ENCODE assay signal across 1 cellular context in the genomic region with DNA sequence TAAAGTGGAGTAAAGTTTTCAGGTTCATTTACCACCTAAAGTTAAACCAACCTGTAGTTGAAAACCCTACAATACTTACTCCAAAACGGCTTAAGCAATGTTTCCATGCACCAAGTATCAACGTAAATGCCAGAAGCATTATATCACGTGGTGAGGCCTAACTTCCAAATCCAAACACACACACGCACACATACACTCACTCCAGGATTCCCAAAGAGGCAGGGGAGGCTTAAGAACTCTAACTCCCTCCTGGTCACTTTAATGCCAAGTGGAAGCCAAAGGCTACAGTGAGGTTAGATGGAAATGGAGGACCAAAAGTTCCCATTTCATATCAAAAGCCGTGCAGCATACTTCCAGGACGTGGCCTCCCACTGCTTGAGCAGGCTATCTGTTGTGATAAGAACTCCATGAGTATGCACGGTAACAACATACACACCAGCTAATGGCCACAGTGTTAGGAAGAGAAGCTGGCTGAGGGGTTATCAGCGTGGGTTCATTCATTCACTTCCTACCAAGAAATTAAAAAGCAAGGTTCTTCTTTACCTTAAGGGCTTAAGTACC.
A peak's percentile ranks its signal among the peaks of the same experiment; 100 is the strongest.
TF ChIP-seq lines count a peak whose summit lies in the region.

No MANE protein-coding gene starts in this region.

TF ChIP-seq in K562, 482 proteins besides CTCF, POLR2A, EP300 and RAD21 (continued from another document):
- TF ChIP-seq GABPA (tag; conservative IDR thresholded peaks at IDR 0.05; ENCODE audit: low read depth), result no peak; the same call in 1 of the 2 replicates
- TF ChIP-seq SREBF2 (CRISPR knock-in tag; IDR thresholded peaks at IDR 0.05), result no peak
- TF ChIP-seq HMGN3 (IDR thresholded peaks at IDR 0.05; ENCODE audit: borderline replicate concordance, extremely low read depth, insufficient read length, low read depth, low read length), result no peak
- TF ChIP-seq U2AF1 (optimal IDR thresholded peaks at IDR 0.05; ENCODE audit: low read depth, low read length), result no peak
- no peak for TF ChIP-seq ZNF583 (CRISPR knock-in tag; IDR thresholded peaks at IDR 0.05)
- TF ChIP-seq, protein P1, sequence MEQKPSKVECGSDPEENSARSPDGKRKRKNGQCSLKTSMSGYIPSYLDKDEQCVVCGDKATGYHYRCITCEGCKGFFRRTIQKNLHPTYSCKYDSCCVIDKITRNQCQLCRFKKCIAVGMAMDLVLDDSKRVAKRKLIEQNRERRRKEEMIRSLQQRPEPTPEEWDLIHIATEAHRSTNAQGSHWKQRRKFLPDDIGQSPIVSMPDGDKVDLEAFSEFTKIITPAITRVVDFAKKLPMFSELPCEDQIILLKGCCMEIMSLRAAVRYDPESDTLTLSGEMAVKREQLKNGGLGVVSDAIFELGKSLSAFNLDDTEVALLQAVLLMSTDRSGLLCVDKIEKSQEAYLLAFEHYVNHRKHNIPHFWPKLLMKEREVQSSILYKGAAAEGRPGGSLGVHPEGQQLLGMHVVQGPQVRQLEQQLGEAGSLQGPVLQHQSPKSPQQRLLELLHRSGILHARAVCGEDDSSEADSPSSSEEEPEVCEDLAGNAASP (IDR thresholded peaks at IDR 0.05), result no peak
- TF ChIP-seq, protein P2, sequence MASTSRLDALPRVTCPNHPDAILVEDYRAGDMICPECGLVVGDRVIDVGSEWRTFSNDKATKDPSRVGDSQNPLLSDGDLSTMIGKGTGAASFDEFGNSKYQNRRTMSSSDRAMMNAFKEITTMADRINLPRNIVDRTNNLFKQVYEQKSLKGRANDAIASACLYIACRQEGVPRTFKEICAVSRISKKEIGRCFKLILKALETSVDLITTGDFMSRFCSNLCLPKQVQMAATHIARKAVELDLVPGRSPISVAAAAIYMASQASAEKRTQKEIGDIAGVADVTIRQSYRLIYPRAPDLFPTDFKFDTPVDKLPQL (IDR thresholded peaks at IDR 0.05; ENCODE audit: extremely low read depth, insufficient read length), result no peak
- TF ChIP-seq, protein P3, sequence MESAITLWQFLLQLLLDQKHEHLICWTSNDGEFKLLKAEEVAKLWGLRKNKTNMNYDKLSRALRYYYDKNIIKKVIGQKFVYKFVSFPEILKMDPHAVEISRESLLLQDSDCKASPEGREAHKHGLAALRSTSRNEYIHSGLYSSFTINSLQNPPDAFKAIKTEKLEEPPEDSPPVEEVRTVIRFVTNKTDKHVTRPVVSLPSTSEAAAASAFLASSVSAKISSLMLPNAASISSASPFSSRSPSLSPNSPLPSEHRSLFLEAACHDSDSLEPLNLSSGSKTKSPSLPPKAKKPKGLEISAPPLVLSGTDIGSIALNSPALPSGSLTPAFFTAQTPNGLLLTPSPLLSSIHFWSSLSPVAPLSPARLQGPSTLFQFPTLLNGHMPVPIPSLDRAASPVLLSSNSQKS (CRISPR knock-in tag; IDR thresholded peaks at IDR 0.05), result no peak
- TF ChIP-seq, protein P4, sequence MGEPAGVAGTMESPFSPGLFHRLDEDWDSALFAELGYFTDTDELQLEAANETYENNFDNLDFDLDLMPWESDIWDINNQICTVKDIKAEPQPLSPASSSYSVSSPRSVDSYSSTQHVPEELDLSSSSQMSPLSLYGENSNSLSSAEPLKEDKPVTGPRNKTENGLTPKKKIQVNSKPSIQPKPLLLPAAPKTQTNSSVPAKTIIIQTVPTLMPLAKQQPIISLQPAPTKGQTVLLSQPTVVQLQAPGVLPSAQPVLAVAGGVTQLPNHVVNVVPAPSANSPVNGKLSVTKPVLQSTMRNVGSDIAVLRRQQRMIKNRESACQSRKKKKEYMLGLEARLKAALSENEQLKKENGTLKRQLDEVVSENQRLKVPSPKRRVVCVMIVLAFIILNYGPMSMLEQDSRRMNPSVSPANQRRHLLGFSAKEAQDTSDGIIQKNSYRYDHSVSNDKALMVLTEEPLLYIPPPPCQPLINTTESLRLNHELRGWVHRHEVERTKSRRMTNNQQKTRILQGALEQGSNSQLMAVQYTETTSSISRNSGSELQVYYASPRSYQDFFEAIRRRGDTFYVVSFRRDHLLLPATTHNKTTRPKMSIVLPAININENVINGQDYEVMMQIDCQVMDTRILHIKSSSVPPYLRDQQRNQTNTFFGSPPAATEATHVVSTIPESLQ (CRISPR knock-in tag; IDR thresholded peaks at IDR 0.05), result no peak
- TF ChIP-seq CREM (IDR thresholded peaks at IDR 0.05; ENCODE audit: low read depth), result peak; percentile 77
- TF ChIP-seq FOXJ3 (CRISPR knock-in tag; IDR thresholded peaks at IDR 0.05), result no peak
- peak; percentile 78 for TF ChIP-seq PML (IDR thresholded peaks at IDR 0.05; ENCODE audit: low read length)
- TF ChIP-seq RFX7 (CRISPR knock-in tag; IDR thresholded peaks at IDR 0.05), result no peak
- no peak for TF ChIP-seq EWSR1 (IDR thresholded peaks at IDR 0.05; ENCODE audit: borderline replicate concordance, low read depth, partially characterized antibody)
- TF ChIP-seq HCFC1 (IDR thresholded peaks at IDR 0.05; ENCODE audit: low read depth, low read length), result no peak
- TF ChIP-seq ZNF121 (CRISPR knock-in tag; conservative IDR thresholded peaks at IDR 0.05), result no peak
- TF ChIP-seq NFYB (IDR thresholded peaks at IDR 0.05; ENCODE audit: extremely low read depth, insufficient read length), result no peak
- peak; percentile 40 for TF ChIP-seq TBP (optimal IDR thresholded peaks at IDR 0.05; ENCODE audit: low read depth, low read length)
- TF ChIP-seq ZNF76 (CRISPR knock-in tag; IDR thresholded peaks at IDR 0.05; ENCODE audit: borderline replicate concordance), result no peak
- no peak for TF ChIP-seq ZNF174 (CRISPR knock-in tag; IDR thresholded peaks at IDR 0.05)
- TF ChIP-seq ELF2 (CRISPR knock-in tag; IDR thresholded peaks at IDR 0.05), result no peak
- peak; percentile 26; the same call in 1 of the 2 replicates for TF ChIP-seq PHB2 (IDR thresholded peaks at IDR 0.05; ENCODE audit: low read depth)
- no peak for TF ChIP-seq NFE2L1 (tag; IDR thresholded peaks at IDR 0.05; ENCODE audit: borderline replicate concordance, low read depth)
- TF ChIP-seq, protein P5, sequence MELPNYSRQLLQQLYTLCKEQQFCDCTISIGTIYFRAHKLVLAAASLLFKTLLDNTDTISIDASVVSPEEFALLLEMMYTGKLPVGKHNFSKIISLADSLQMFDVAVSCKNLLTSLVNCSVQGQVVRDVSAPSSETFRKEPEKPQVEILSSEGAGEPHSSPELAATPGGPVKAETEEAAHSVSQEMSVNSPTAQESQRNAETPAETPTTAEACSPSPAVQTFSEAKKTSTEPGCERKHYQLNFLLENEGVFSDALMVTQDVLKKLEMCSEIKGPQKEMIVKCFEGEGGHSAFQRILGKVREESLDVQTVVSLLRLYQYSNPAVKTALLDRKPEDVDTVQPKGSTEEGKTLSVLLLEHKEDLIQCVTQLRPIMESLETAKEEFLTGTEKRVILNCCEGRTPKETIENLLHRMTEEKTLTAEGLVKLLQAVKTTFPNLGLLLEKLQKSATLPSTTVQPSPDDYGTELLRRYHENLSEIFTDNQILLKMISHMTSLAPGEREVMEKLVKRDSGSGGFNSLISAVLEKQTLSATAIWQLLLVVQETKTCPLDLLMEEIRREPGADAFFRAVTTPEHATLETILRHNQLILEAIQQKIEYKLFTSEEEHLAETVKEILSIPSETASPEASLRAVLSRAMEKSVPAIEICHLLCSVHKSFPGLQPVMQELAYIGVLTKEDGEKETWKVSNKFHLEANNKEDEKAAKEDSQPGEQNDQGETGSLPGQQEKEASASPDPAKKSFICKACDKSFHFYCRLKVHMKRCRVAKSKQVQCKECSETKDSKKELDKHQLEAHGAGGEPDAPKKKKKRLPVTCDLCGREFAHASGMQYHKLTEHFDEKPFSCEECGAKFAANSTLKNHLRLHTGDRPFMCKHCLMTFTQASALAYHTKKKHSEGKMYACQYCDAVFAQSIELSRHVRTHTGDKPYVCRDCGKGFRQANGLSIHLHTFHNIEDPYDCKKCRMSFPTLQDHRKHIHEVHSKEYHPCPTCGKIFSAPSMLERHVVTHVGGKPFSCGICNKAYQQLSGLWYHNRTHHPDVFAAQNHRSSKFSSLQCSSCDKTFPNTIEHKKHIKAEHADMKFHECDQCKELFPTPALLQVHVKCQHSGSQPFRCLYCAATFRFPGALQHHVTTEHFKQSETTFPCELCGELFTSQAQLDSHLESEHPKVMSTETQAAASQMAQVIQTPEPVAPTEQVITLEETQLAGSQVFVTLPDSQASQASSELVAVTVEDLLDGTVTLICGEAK (IDR thresholded peaks at IDR 0.05), result no peak
- TF ChIP-seq, protein P5 (CRISPR knock-in tag; IDR thresholded peaks at IDR 0.05), result no peak
- TF ChIP-seq TAF1 (IDR thresholded peaks at IDR 0.05; ENCODE audit: control insufficient read depth, extremely low read depth, insufficient read depth, low read length, severe bottlenecking), result peak; percentile 42
TF ChIP-seq in K562: peak in this region for 150.
